29 cellular contexts compared by ENCODE assay signal in genomic region chr20:63565699-63566335, GRCh38. TPM values are rescaled to one million over a fixed set of nuclear protein-coding genes. Genes with fewer than 3 reads are reported as not detected.
"Had no signal": no experiment of that assay in that cellular context is flagged by ENCODE, and none has a peak within 500 bp of the region (broad histone marks: within the 10 kb centered on the region; RNA-seq: fewer than 3 reads in every experiment).

No MANE protein-coding gene starts in this region.

- H2AFZ ChIP-seq: neural progenitor cell had no signal

- FAIRE-seq: islet of Langerhans had no signal

- H3K27me3 ChIP-seq: brain microvascular endothelial cell, colonic mucosa, foreskin keratinocyte, neural progenitor cell, right atrium auricular region, tibial nerve had no signal

- H3K4me3 ChIP-seq: colonic mucosa, neural progenitor cell, prostate gland, right atrium auricular region, tibial nerve had no signal

- H3K9ac ChIP-seq: neural progenitor cell had no signal

- H3K36me3 ChIP-seq: neural progenitor cell, WERI-Rb-1 had no signal

- DNase-seq: activated CD4-positive, alpha-beta T cell treated with anti-CD3 and anti-CD28 coated beads for 1 hour; activated CD8-positive, alpha-beta memory T cell treated with anti-CD3 and anti-CD28 coated beads for 24 hours; activated CD8-positive, alpha-beta memory T cell treated with anti-CD3 and anti-CD28 coated beads, Interleukin-2, amount 50 U/mL, for 48 hours; activated effector memory CD4-positive, alpha-beta T cell treated with Interleukin-2 at 50 U/mL for 16 hours; activated naive CD4-positive, alpha-beta T cell treated with anti-CD3 and anti-CD28 coated beads, Interleukin-2, amount 10 ng/mL, durations not matched to agents 7 days and 5 days; activated naive CD8-positive, alpha-beta T cell treated with anti-CD3 and anti-CD28 coated beads, Interleukin-2, amount 50 U/mL, for 24 hours; activated T-cell treated with anti-CD3 and anti-CD28 coated beads, Interleukin-2, amount 50 U/mL, for 48 hours; anterior cingulate cortex; brain microvascular endothelial cell; central memory CD4-positive, alpha-beta T cell; colonic mucosa; foreskin keratinocyte; glutamatergic neuron; hippocampal formation; left cardiac atrium; mesenchymal stem cell; naive thymus-derived CD4-positive, alpha-beta T cell; WERI-Rb-1 had no signal

- H3K27ac ChIP-seq: brain microvascular endothelial cell, colonic mucosa, foreskin keratinocyte, neural progenitor cell, prostate gland, right atrium auricular region, tibial nerve, WERI-Rb-1 had no signal

- H3K9me3 ChIP-seq: colonic mucosa, prostate gland, right atrium auricular region, tibial nerve had no signal

- H3K4me2 ChIP-seq: neural progenitor cell had no signal

- ATAC-seq: activated naive CD8-positive, alpha-beta T cell treated with anti-CD3 and anti-CD28 coated beads, Interleukin-2, amount 50 U/mL, for 24 hours; foreskin keratinocyte; left cardiac atrium; naive thymus-derived CD4-positive, alpha-beta T cell had no signal

- H3K4me1 ChIP-seq: colonic mucosa, foreskin keratinocyte, neural progenitor cell, prostate gland, right atrium auricular region, tibial nerve had no signal

RNA-seq across cellular contexts. Expression of gene FNDC11, which starts 11.9 kb away (rescaled TPM):
- total RNA-seq: right atrium auricular region had no signal

RNA-seq across cellular contexts. Expression of gene SRMS, which starts 18.3 kb away (rescaled TPM):
- total RNA-seq: epithelial cell of proximal tubule; fibroblast of lung; left cardiac atrium; mucosa of gallbladder; osteocyte; right atrium auricular region; skeletal muscle tissue; T-helper 2 cell treated with Interferon-gamma antibody and Interleukin-4, amounts not matched to agents 100 ng/mL and 5 ng/mL, for 36 hours; tibial nerve had no signal
- polyA plus RNA-seq: fibroblast of lung; naive thymus-derived CD4-positive, alpha-beta T cell had no signal

RNA-seq across cellular contexts. Expression of gene PTK6, which starts 28.6 kb away (rescaled TPM):
- total RNA-seq: epithelial cell of proximal tubule, right atrium auricular region, skeletal muscle tissue had no signal
- polyA plus RNA-seq: fibroblast of lung had no signal
